Comparison of ENCODE assay signal across 9 cellular contexts in the genomic region with DNA sequence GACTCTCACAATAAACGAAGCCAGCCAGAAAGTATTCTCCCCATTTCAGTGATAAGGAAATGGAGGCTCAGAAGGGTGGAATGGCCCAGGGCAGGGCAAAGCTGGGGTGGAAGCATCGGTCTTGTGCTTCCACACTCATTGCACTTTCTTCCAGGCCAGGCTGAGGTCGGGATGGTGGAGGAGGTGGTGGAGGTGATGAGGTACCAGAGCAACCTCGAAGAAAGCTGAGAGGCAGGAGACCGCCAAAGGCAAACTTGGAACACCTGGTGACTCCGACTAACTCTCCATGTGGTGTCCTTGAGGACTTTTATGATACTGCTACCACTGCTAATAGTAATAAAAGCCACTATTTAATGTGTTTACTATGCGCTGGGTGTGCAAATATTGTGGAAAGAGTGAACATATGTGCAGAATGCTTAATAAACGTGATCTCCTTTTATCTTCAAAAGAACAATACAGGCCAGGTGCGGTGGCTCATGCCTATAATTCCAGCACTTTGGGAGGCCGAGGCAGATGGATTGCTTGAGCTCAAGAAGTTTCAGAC. TPM values are rescaled to one million over a fixed set of nuclear protein-coding genes. Genes with fewer than 3 reads are reported as not detected.
DNase-seq lines count a peak whose midpoint lies in the region; ATAC-seq, FAIRE-seq and TF ChIP-seq lines count a peak whose summit lies in the region.
"Had no signal": no experiment of that assay in that cellular context is flagged by ENCODE, and none has a peak within 500 bp of the region (broad histone marks: within the 10 kb centered on the region; RNA-seq: fewer than 3 reads in every experiment).

No MANE protein-coding gene starts in this region.

- H3K36me3 Mint-ChIP-seq in CD8-positive, alpha-beta T cell = no peaks in the 10 kb centered on the region
- H3K36me3 Mint-ChIP-seq in neural progenitor cell = no peaks in the 10 kb centered on the region

- H3K27me3 Mint-ChIP-seq in CD8-positive, alpha-beta T cell (ENCODE audit: low read depth) = no peaks in the 10 kb centered on the region
- peaks cover 12% of the 10 kb centered on the region for H3K27me3 Mint-ChIP-seq in neural progenitor cell (ENCODE audit: insufficient read depth, low read depth)

- RAD21 ChIA-PET in GM12878 (lab: Charles Lee; ENCODE audit: unreplicated experiment) = interaction anchor here (0.9 to 30.0 kb wide), 8 partner anchors 15 to 92 kb away, joined by 3 to 541 read pairs (median 34); a partner anchor contains a TSS

- no peak for TF ChIP-seq RAD21 in GM12878 (IDR thresholded peaks at IDR 0.05; ENCODE audit: insufficient read depth, low read depth, low read length)

- POLR2A ChIA-PET in CD8-positive, alpha-beta T cell (lab: Charles Lee) = interaction anchor here (1.8 to 7.1 kb wide), 7 partner anchors 10 to 37 kb away, joined by 5 to 155 read pairs (median 30); no protein-coding TSS in a partner anchor
- POLR2A ChIA-PET in GM12878 (lab: Charles Lee) = interaction anchor here (0.6 to 20.0 kb wide), 8 partner anchors 8 to 92 kb away, joined by 4 to 395 read pairs (median 80); a partner anchor contains a TSS

- TF ChIP-seq CTCF in CD8-positive, alpha-beta T cell (IDR thresholded peaks at IDR 0.05) = no peak
- TF ChIP-seq CTCF in LNCaP clone FGC (IDR thresholded peaks at IDR 0.05; ENCODE audit: control insufficient read depth, extremely low read depth, insufficient read depth) = no peak
- no peak for TF ChIP-seq CTCF in GM12878 (IDR thresholded peaks at IDR 0.05 in 2 of 3, conservative IDR thresholded peaks at IDR 0.05 in 1 of 3; ENCODE audit: control insufficient read depth in 2 of 3, extremely low read depth in 1 of 3, insufficient read depth in 1 of 3, low read depth in 3 of 3, low read length in 3 of 3)
- TF ChIP-seq CTCF in neural progenitor cell (IDR thresholded peaks at IDR 0.05) = no peak

- in situ Hi-C loops in GM12878 (cut with MboI) = loop anchor here (25.0 kb wide), 1 partner anchor 1224 kb away; a partner anchor contains a TSS

- H3K9ac ChIP-seq in GM12878 (ENCODE audit: control insufficient read depth, insufficient read depth, low read length) (peak overlapping the region; percentile 97), neural progenitor cell (no peak overlapping the region)

- peaks cover 16% of the 10 kb centered on the region for H3K79me2 ChIP-seq in GM12878 (ENCODE audit: control insufficient read depth, insufficient read depth, low read length)
- no peaks in the 10 kb centered on the region for H3K79me2 ChIP-seq in neural progenitor cell (ENCODE audit: low read depth)

- no peaks in the 10 kb centered on the region for H3K9me3 Mint-ChIP-seq in CD8-positive, alpha-beta T cell
- H3K9me3 Mint-ChIP-seq in neural progenitor cell = no peaks in the 10 kb centered on the region

- H3K4me3 Mint-ChIP-seq in CD8-positive, alpha-beta T cell = no peak overlapping the region
- H3K4me3 Mint-ChIP-seq in neural progenitor cell = peak overlapping the region; percentile 0

- H2AFZ ChIP-seq in GM12878 (ENCODE audit: control insufficient read depth, low read depth, low read length) (no peak overlapping the region), neural progenitor cell (replicated peaks) (no peak overlapping the region)

- FAIRE-seq in GM12878 (lab: Jason Lieb, UNC) = no peak
- FAIRE-seq: H54 had no signal

- BruUV-seq in GM12878 (replicated peaks; lab: Mats Ljungman, UMichigan) = no TSS peak

- H3K27ac ChIP-seq in CD8-positive, alpha-beta T cell (ENCODE audit: low read depth, low read length) = peak overlapping the region; percentile 86
- H3K27ac ChIP-seq in GM12878 (ENCODE audit: control insufficient read depth, insufficient read depth) (peak overlapping the region; percentile 100), neural progenitor cell (no peak overlapping the region)

- SMC1A ChIA-PET in GM12878 (lab: Charles Lee; ENCODE audit: uncharacterized antibody, unreplicated experiment) = interaction anchor here (0.6 to 30.2 kb wide), 6 partner anchors 20 to 92 kb away, joined by 3 to 590 read pairs (median 15); a partner anchor contains a TSS

- TF ChIP-seq POLR2A in GM12878 (IDR thresholded peaks at IDR 0.05; ENCODE audit: low read depth, low read length) = no peak

- H3K9me3 ChIP-seq in CD8-positive, alpha-beta T cell (ENCODE audit: low read length) = no peaks in the 10 kb centered on the region
- H3K9me3 ChIP-seq in GM12878 (replicated peaks; ENCODE audit: control insufficient read depth, insufficient read depth, low read length) = no peaks in the 10 kb centered on the region
- H3K9me3 ChIP-seq in neural progenitor cell (ENCODE audit: low read depth) = no peaks in the 10 kb centered on the region

- peak overlapping the region; percentile 89 for H3K4me2 ChIP-seq in GM12878 (ENCODE audit: control insufficient read depth, insufficient read depth)
- no peak overlapping the region for H3K4me2 ChIP-seq in neural progenitor cell

- intact Hi-C loops in CD8-positive, alpha-beta T cell (cut with DNase I, micrococcal nuclease) = no loop called here
- intact Hi-C loops in GM12878 (cut with micrococcal nuclease; ENCODE audit: unreplicated experiment) = no loop called here

- no peak for TF ChIP-seq EP300 in GM12878 (IDR thresholded peaks at IDR 0.05; ENCODE audit: borderline replicate concordance in 1 of 2, control insufficient read depth in 1 of 2, low read depth in 2 of 2, low read length in 2 of 2)

- H3F3A ChIP-seq in neural progenitor cell (ENCODE audit: low read depth) = peaks cover 32% of the 10 kb centered on the region

- peak overlapping the region; percentile 98 for H3K27ac Mint-ChIP-seq in CD8-positive, alpha-beta T cell
- H3K27ac Mint-ChIP-seq in neural progenitor cell = peak overlapping the region; percentile 80

- ATAC-seq in CD8-positive, alpha-beta T cell = no peak
- no peak for ATAC-seq in GM12878

- WGBS in GM12878 (ENCODE audit: insufficient coverage, insufficient replicate concordance, low lambda C conversion rate, missing lambda C conversion rate) = 51% methylated on average over 10 of the region's 10 CpGs

- no peaks in the 10 kb centered on the region for H3K27me3 ChIP-seq in CD8-positive, alpha-beta T cell (ENCODE audit: insufficient read depth, low read length)
- H3K27me3 ChIP-seq in GM12878 (replicated peaks in 1 of 2; ENCODE audit: control insufficient read depth in 2 of 2, insufficient read depth in 2 of 2, low read length in 1 of 2) (no peaks in the 10 kb centered on the region), neural progenitor cell (peaks cover 2% of the 10 kb centered on the region)

- DNase-seq in CD8-positive, alpha-beta T cell = no peak
- DNase-seq in LNCaP clone FGC (ENCODE audit: low read depth) (peak; percentile 40), GM12878 (ENCODE audit: low read depth, low spot score) (no peak), neural progenitor cell (ENCODE audit: low spot score) (no peak), hypothalamus (lab: John Stamatoyannopoulos, UW) (no peak), KG1 (lab: John Stamatoyannopoulos, UW) (no peak), MV-4-11 (lab: John Stamatoyannopoulos, UW) (no peak), NCI-H1105 treated with DMSO at 0.1 percent for 48 hours (lab: John Stamatoyannopoulos, UW) (no peak)

- H3K4me3 ChIP-seq in CD8-positive, alpha-beta T cell (ENCODE audit: low read depth, low read length) = peak overlapping the region; percentile 0
- H3K4me3 ChIP-seq in LNCaP clone FGC (ENCODE audit: low read depth, low read length) (no peak overlapping the region), GM12878 (no peak overlapping the region; the same call in 1 of the 2 replicates), neural progenitor cell (no peak overlapping the region)

- no peaks in the 10 kb centered on the region for H3K36me3 ChIP-seq in CD8-positive, alpha-beta T cell (ENCODE audit: insufficient read depth, low read length)
- H3K36me3 ChIP-seq in GM12878 (ENCODE audit: control insufficient read depth in 2 of 2, insufficient read depth in 2 of 2, low read length in 1 of 2) (no peaks in the 10 kb centered on the region), neural progenitor cell (no peaks in the 10 kb centered on the region)

- peaks cover 59% of the 10 kb centered on the region for H3K4me1 ChIP-seq in CD8-positive, alpha-beta T cell (ENCODE audit: insufficient read depth, low read length)
- H3K4me1 ChIP-seq in GM12878 (ENCODE audit: control insufficient read depth, insufficient read depth, low read length) (peaks cover 60% of the 10 kb centered on the region), neural progenitor cell (peaks cover 47% of the 10 kb centered on the region)

- CTCF ChIA-PET in CD8-positive, alpha-beta T cell (lab: Charles Lee) = interaction anchor here (1.0 to 22.4 kb wide), 7 partner anchors 11 to 50 kb away, joined by 3 to 388 read pairs (median 38); a partner anchor contains a TSS
- CTCF ChIA-PET in GM12878 (lab: Yijun Ruan, JAX) = interaction anchor here (0.7 to 14.4 kb wide), 7 partner anchors 11 to 49 kb away, joined by 4 to 207 read pairs (median 72); a partner anchor contains a TSS

- H3K4me1 Mint-ChIP-seq in CD8-positive, alpha-beta T cell (ENCODE audit: low read depth) = peaks cover 73% of the 10 kb centered on the region
- peaks cover 66% of the 10 kb centered on the region for H3K4me1 Mint-ChIP-seq in neural progenitor cell

- H4K20me1 ChIP-seq in GM12878 (ENCODE audit: control insufficient read depth, insufficient read depth) (no peaks in the 10 kb centered on the region), neural progenitor cell (ENCODE audit: low read depth) (no peaks in the 10 kb centered on the region)

RNA-seq across cellular contexts. Expression of a gene that starts 16.9 kb away (rescaled TPM):
- 100 to 1,000 TPM; 751 to 765 TPM for total RNA-seq in CD8-positive, alpha-beta T cell
- total RNA-seq in GM12878 (2013; cell fraction: nucleolus; rRNA removed) = 76.6 and 80.8 TPM in 2 replicates
- 127 and 144 TPM in 2 replicates for total RNA-seq in GM12878 (2014; rRNA removed)
- 66.4 and 68.1 TPM in 2 replicates for total RNA-seq in GM12878 (2014; rRNA removed; fragmentation: Illumina TruSeq; extraction: Trizol)
- 109 TPM in 2 replicates for total RNA-seq in GM12878 (2021)
- 33.7 TPM for polyA plus RNA-seq in GM12878 (2011; ENCODE audit: low read depth)
- 131 and 136 TPM in 2 replicates for polyA plus RNA-seq in GM12878 (2011; rRNA removed)
- polyA plus RNA-seq in GM12878 (2011; cell fraction: cytosol; rRNA removed) = 145 and 154 TPM in 2 replicates
- 101 and 145 TPM in 2 replicates for polyA plus RNA-seq in GM12878 (2011; cell fraction: nucleus; rRNA removed)
- polyA plus RNA-seq in GM12878 (2012) = 41.9 and 88.4 TPM in 2 replicates
- 93.3 and 104 TPM in 2 replicates for polyA plus RNA-seq in GM12878 (2014; fragmentation: Illumina TruSeq; extraction: Trizol)
- 10 to 100 TPM; 23.3 to 37.2 TPM for polyA plus RNA-seq in GM12878 (2014; fragmentation: Nextera tagmentation; extraction: Ambion mirVana)
- polyA plus RNA-seq in GM12878 (2014; rRNA removed) = 160 and 187 TPM in 2 replicates
- polyA plus RNA-seq in GM12878 (2016; fragmentation: Nextera tagmentation; extraction: Ambion mirVana) = 100 to 1,000 TPM in 1 of 2 experiments, 10 to 100 TPM in 1; 91.0 to 103 TPM
- polyA minus RNA-seq in GM12878 (2011; rRNA and poly(A)+ RNA removed) = 90.9 and 155 TPM in 2 replicates
- 84.2 and 93.8 TPM in 2 replicates for polyA minus RNA-seq in GM12878 (2011; cell fraction: cytosol; rRNA and poly(A)+ RNA removed)
- 110 and 138 TPM in 2 replicates for polyA minus RNA-seq in GM12878 (2011; cell fraction: nucleus; rRNA and poly(A)+ RNA removed)
- total RNA-seq in neural progenitor cell (ENCODE audit: low replicate concordance) = 26.5 and 47.6 TPM in 2 replicates

RNA-seq across cellular contexts. Expression of a gene that starts 59.0 kb away (rescaled TPM):
- total RNA-seq in CD8-positive, alpha-beta T cell = under 1 TPM; 0.39 to 0.60 TPM
- total RNA-seq in GM12878 (2013; cell fraction: nucleolus; rRNA removed) = 3.7 and 5.3 TPM in 2 replicates
- 1.4 and 2.5 TPM in 2 replicates for total RNA-seq in GM12878 (2014; rRNA removed)
- total RNA-seq in GM12878 (2014; rRNA removed; fragmentation: Illumina TruSeq; extraction: Trizol) = 0.89 and 1.0 TPM in 2 replicates
- total RNA-seq in GM12878 (2021) = 1.1 and 2.1 TPM in 2 replicates
- 0.21 TPM for polyA plus RNA-seq in GM12878 (2011; ENCODE audit: low read depth)
- polyA plus RNA-seq in GM12878 (2011; rRNA removed) = 0.23 and 0.39 TPM in 2 replicates
- 0.32 and 0.43 TPM in 2 replicates for polyA plus RNA-seq in GM12878 (2011; cell fraction: cytosol; rRNA removed)
- 2.1 and 2.4 TPM in 2 replicates for polyA plus RNA-seq in GM12878 (2011; cell fraction: nucleus; rRNA removed)
- polyA plus RNA-seq in GM12878 (2012) = 0.65 and 1.1 TPM in 2 replicates
- polyA plus RNA-seq in GM12878 (2014; fragmentation: Illumina TruSeq; extraction: Trizol) = 0.43 and 0.63 TPM in 2 replicates
- polyA plus RNA-seq in GM12878 (2014; fragmentation: Nextera tagmentation; extraction: Ambion mirVana) = under 1 TPM; 0.02 to 0.27 TPM
- 1.0 and 1.3 TPM in 2 replicates for polyA plus RNA-seq in GM12878 (2014; rRNA removed)
- under 1 TPM; 0.32 to 0.96 TPM for polyA plus RNA-seq in GM12878 (2016; fragmentation: Nextera tagmentation; extraction: Ambion mirVana)
- polyA minus RNA-seq in GM12878 (2011; rRNA and poly(A)+ RNA removed) = 0.73 and 1.8 TPM in 2 replicates
- 1.2 TPM in 1 of 2 replicates, not detected in the other for polyA minus RNA-seq in GM12878 (2011; cell fraction: cytosol; rRNA and poly(A)+ RNA removed)
- 1.7 and 2.7 TPM in 2 replicates for polyA minus RNA-seq in GM12878 (2011; cell fraction: nucleus; rRNA and poly(A)+ RNA removed)
- 0.03 and 0.11 TPM in 2 replicates for total RNA-seq in neural progenitor cell (ENCODE audit: low replicate concordance)

Comparison
In these comparisons a context has a peak if more than half of its experiments do, and no peak if none do; other contexts are left out.
1. RNA of a gene that starts 16.9 kb away (total RNA-seq): 751 to 765 TPM in CD8-positive, alpha-beta T cell; 66.4 to 144 TPM in GM12878 and 26.5 to 47.6 TPM in neural progenitor cell; every median in the first group is over 4 times any median in the second.